ENCODE assay signal across 1 cellular context in genomic region chr19:18415177-18415867, GRCh38.
TF ChIP-seq lines count a peak whose summit lies in the region.

No MANE protein-coding gene starts in this region.

TF ChIP-seq in K562, 482 proteins besides CTCF, POLR2A, EP300 and RAD21 (continued from another document and continues in another):
- TF ChIP-seq KAT7 (CRISPR knock-in tag; IDR thresholded peaks at IDR 0.05; ENCODE audit: borderline replicate concordance) = no peak
- peak; percentile 84; the same call in 1 of the 2 replicates for TF ChIP-seq E2F3 (CRISPR knock-in tag; IDR thresholded peaks at IDR 0.05)
- no peak for TF ChIP-seq ZNF77 (CRISPR knock-in tag; IDR thresholded peaks at IDR 0.05)
- TF ChIP-seq, protein P1, sequence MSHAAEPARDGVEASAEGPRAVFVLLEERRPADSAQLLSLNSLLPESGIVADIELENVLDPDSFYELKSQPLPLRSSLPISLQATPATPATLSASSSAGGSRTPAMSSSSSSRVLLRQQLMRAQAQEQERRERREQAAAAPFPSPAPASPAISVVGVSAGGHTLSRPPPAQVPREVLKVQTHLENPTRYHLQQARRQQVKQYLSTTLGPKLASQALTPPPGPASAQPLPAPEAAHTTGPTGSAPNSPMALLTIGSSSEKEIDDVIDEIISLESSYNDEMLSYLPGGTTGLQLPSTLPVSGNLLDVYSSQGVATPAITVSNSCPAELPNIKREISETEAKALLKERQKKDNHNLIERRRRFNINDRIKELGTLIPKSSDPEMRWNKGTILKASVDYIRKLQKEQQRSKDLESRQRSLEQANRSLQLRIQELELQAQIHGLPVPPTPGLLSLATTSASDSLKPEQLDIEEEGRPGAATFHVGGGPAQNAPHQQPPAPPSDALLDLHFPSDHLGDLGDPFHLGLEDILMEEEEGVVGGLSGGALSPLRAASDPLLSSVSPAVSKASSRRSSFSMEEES (CRISPR knock-in tag; IDR thresholded peaks at IDR 0.05) = no peak
- TF ChIP-seq CHD1 (IDR thresholded peaks at IDR 0.05; ENCODE audit: low read length) = no peak
- no peak for TF ChIP-seq ZNF282 (CRISPR knock-in tag; IDR thresholded peaks at IDR 0.05)
- TF ChIP-seq ZFP1 (CRISPR knock-in tag; IDR thresholded peaks at IDR 0.05) = 0 out of 2 replicates have a peak, but pooled peaks have one; percentile 23
- TF ChIP-seq ZNF165 (CRISPR knock-in tag; IDR thresholded peaks at IDR 0.05; ENCODE audit: borderline replicate concordance) = peak; percentile 83; the same call in 1 of the 2 replicates
- peak; percentile 35 for TF ChIP-seq HNRNPLL (IDR thresholded peaks at IDR 0.05; ENCODE audit: low read depth, low read length, poor library complexity, severe bottlenecking)
- TF ChIP-seq KDM1A (IDR thresholded peaks at IDR 0.05) = peak; percentile 9 to 65; a peak in 1 of 4 replicates
- no peak; the same call in 1 of the 2 replicates for TF ChIP-seq ETS1 (conservative IDR thresholded peaks at IDR 0.05; ENCODE audit: control insufficient read depth, low read depth, low read length)
- no peak for TF ChIP-seq SMC3 (conservative IDR thresholded peaks at IDR 0.05; ENCODE audit: insufficient read depth, low read depth, low read length)
- TF ChIP-seq ZNF197 (CRISPR knock-in tag; IDR thresholded peaks at IDR 0.05; ENCODE audit: low read depth) = 0 out of 2 replicates have a peak, but pooled peaks have one; percentile 15
- no peak for TF ChIP-seq MCM5 (IDR thresholded peaks at IDR 0.05; ENCODE audit: low read depth)
- TF ChIP-seq, protein P2, sequence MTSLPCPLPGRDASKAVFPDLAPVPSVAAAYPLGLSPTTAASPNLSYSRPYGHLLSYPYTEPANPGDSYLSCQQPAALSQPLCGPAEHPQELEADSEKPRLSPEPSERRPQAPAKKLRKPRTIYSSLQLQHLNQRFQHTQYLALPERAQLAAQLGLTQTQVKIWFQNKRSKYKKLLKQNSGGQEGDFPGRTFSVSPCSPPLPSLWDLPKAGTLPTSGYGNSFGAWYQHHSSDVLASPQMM (CRISPR knock-in tag; IDR thresholded peaks at IDR 0.05) = no peak
- no peak for TF ChIP-seq TSC22D4 (tag; IDR thresholded peaks at IDR 0.05)
- TF ChIP-seq THAP12 (CRISPR knock-in tag; IDR thresholded peaks at IDR 0.05) = peak; percentile 34; the same call in 1 of the 2 replicates
- TF ChIP-seq ID3 (CRISPR knock-in tag; IDR thresholded peaks at IDR 0.05) = no peak
- TF ChIP-seq ID3 (tag; IDR thresholded peaks at IDR 0.05) = peak; percentile 79
- TF ChIP-seq BCOR (IDR thresholded peaks at IDR 0.05) = peak; percentile 74
- peak; percentile 93 for TF ChIP-seq EGR1 (conservative IDR thresholded peaks at IDR 0.05)
- TF ChIP-seq TRIM25 (IDR thresholded peaks at IDR 0.05; ENCODE audit: borderline replicate concordance) = no peak
- TF ChIP-seq NFIC (IDR thresholded peaks at IDR 0.05) = peak; percentile 66
- TF ChIP-seq PHF21A (IDR thresholded peaks at IDR 0.05; ENCODE audit: borderline replicate concordance, low read depth) = no peak
- TF ChIP-seq GTF2F1 (IDR thresholded peaks at IDR 0.05; ENCODE audit: low read depth, low read length) = no peak
- TF ChIP-seq NR4A1 (CRISPR knock-in tag; IDR thresholded peaks at IDR 0.05) = peak; percentile 94
- peak; percentile 87 for TF ChIP-seq NR4A1 (tag; IDR thresholded peaks at IDR 0.05)
- TF ChIP-seq HIVEP1 (CRISPR knock-in tag; IDR thresholded peaks at IDR 0.05) = peak; percentile 85
- TF ChIP-seq BHLHE40 (IDR thresholded peaks at IDR 0.05; ENCODE audit: low read length) = no peak
- TF ChIP-seq, protein P3, sequence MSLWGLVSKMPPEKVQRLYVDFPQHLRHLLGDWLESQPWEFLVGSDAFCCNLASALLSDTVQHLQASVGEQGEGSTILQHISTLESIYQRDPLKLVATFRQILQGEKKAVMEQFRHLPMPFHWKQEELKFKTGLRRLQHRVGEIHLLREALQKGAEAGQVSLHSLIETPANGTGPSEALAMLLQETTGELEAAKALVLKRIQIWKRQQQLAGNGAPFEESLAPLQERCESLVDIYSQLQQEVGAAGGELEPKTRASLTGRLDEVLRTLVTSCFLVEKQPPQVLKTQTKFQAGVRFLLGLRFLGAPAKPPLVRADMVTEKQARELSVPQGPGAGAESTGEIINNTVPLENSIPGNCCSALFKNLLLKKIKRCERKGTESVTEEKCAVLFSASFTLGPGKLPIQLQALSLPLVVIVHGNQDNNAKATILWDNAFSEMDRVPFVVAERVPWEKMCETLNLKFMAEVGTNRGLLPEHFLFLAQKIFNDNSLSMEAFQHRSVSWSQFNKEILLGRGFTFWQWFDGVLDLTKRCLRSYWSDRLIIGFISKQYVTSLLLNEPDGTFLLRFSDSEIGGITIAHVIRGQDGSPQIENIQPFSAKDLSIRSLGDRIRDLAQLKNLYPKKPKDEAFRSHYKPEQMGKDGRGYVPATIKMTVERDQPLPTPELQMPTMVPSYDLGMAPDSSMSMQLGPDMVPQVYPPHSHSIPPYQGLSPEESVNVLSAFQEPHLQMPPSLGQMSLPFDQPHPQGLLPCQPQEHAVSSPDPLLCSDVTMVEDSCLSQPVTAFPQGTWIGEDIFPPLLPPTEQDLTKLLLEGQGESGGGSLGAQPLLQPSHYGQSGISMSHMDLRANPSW (CRISPR knock-in tag; IDR thresholded peaks at IDR 0.05) = no peak
- TF ChIP-seq MAFK (IDR thresholded peaks at IDR 0.05; ENCODE audit: low read length) = no peak
- no peak for TF ChIP-seq ZBTB43 (CRISPR knock-in tag; IDR thresholded peaks at IDR 0.05)
- 0 out of 2 replicates have a peak, but pooled peaks have one; percentile 70 for TF ChIP-seq RUNX1 (IDR thresholded peaks at IDR 0.05; ENCODE audit: low read depth)
- TF ChIP-seq NUFIP1 (IDR thresholded peaks at IDR 0.05; ENCODE audit: partially characterized antibody) = no peak
- peak; percentile 59 to 60 for TF ChIP-seq AFF1 (IDR thresholded peaks at IDR 0.05; ENCODE audit: low read depth in 1 of 2, partially characterized antibody in 2 of 2)
- peak; percentile 62; the same call in 1 of the 2 replicates for TF ChIP-seq ZSCAN29 (IDR thresholded peaks at IDR 0.05)
- TF ChIP-seq, protein P4, sequence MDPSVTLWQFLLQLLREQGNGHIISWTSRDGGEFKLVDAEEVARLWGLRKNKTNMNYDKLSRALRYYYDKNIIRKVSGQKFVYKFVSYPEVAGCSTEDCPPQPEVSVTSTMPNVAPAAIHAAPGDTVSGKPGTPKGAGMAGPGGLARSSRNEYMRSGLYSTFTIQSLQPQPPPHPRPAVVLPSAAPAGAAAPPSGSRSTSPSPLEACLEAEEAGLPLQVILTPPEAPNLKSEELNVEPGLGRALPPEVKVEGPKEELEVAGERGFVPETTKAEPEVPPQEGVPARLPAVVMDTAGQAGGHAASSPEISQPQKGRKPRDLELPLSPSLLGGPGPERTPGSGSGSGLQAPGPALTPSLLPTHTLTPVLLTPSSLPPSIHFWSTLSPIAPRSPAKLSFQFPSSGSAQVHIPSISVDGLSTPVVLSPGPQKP (CRISPR knock-in tag; IDR thresholded peaks at IDR 0.05) = no peak
- TF ChIP-seq HNRNPL (IDR thresholded peaks at IDR 0.05; ENCODE audit: low read depth, low read length) = 0 out of 2 replicates have a peak, but pooled peaks have one; percentile 24
- TF ChIP-seq ZNF518B (CRISPR knock-in tag; IDR thresholded peaks at IDR 0.05) = no peak; the same call in 1 of the 2 replicates
- peak; percentile 87 for TF ChIP-seq MECOM (CRISPR knock-in tag; IDR thresholded peaks at IDR 0.05)
